In the genomic region with DNA sequence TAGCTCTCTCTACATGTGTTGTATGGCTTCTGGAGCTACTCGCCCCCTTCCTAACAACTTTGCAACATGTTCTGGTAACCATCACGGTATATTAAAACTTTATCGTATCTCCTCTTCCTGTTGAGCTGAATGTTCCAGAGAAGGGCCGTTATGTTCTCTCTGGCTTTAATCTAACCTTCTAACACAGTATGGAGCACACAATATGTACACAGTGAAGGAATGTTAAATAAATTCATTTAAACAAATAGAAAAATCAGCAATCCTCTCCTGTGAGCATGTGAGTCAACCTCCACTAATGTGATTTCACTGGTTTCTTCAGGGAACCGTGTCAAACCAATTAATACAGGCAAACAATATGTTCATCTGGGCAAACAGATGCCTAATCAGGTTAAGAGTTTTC, we compare ENCODE assay signal across 20 cellular contexts.
"Had no signal": no experiment of that assay in that cellular context is flagged by ENCODE, and none has a peak within 500 bp of the region (broad histone marks: within the 10 kb centered on the region; RNA-seq: fewer than 3 reads in every experiment).

No MANE protein-coding gene starts in this region.

- H3K9me3 Mint-ChIP-seq: dendritic cell treated with granulocyte-macrophage colony-stimulating factor and Interleukin-4, amounts not matched to agents 40 ng/mL and 50 ng/mL, for 4 days; effector memory CD8-positive, alpha-beta T cell; memory B cell; nephron; stimulated activated effector memory CD8-positive, alpha-beta T cell treated with anti-CD3 and anti-CD28 coated beads, Interleukin-12 subunit alpha, Interleukin-12 subunit beta, amount 100 ng/mL, for 72 hours had no signal

- H3K4me3 Mint-ChIP-seq: dendritic cell treated with granulocyte-macrophage colony-stimulating factor and Interleukin-4, amounts not matched to agents 40 ng/mL and 50 ng/mL, for 4 days; memory B cell; nephron; stimulated activated effector memory CD8-positive, alpha-beta T cell treated with anti-CD3 and anti-CD28 coated beads, Interleukin-12 subunit alpha, Interleukin-12 subunit beta, amount 100 ng/mL, for 72 hours had no signal

- H3K9me3 ChIP-seq: gastrocnemius medialis, heart right ventricle, left ventricle myocardium inferior, transverse colon had no signal

- H3K27ac Mint-ChIP-seq: dendritic cell treated with granulocyte-macrophage colony-stimulating factor and Interleukin-4, amounts not matched to agents 40 ng/mL and 50 ng/mL, for 4 days; memory B cell; nephron; progenitor cell of endocrine pancreas; stimulated activated effector memory CD8-positive, alpha-beta T cell treated with anti-CD3 and anti-CD28 coated beads, Interleukin-12 subunit alpha, Interleukin-12 subunit beta, amount 100 ng/mL, for 72 hours had no signal

- H3K27ac ChIP-seq: epithelial cell of prostate, gastrocnemius medialis, heart right ventricle, left ventricle myocardium inferior, transverse colon, VCaP had no signal

- H3K27me3 Mint-ChIP-seq: effector memory CD8-positive, alpha-beta T cell had no signal

- H3K4me1 Mint-ChIP-seq: memory B cell, nephron had no signal

- H3K27me3 ChIP-seq: gastrocnemius medialis, transverse colon had no signal

- H3K36me3 Mint-ChIP-seq: memory B cell had no signal

- DNase-seq: activated CD4-positive, alpha-beta T cell treated with anti-CD3 and anti-CD28 coated beads for 4 hours; activated CD8-positive, alpha-beta memory T cell treated with anti-CD3 and anti-CD28 coated beads, Interleukin-2, amount 50 U/mL, for 48 hours; activated gamma-delta T cell treated with Interleukin-2 at 50 U/mL for 16 hours; cerebellar nuclear complex; effector memory CD8-positive, alpha-beta T cell; gastrocnemius medialis; heart right ventricle; left ventricle myocardium inferior; occipital lobe; right cardiac atrium; SIG-M5; substantia nigra; transverse colon had no signal

- H3K4me3 ChIP-seq: gastrocnemius medialis, heart right ventricle, left ventricle myocardium inferior, transverse colon had no signal

- H3K36me3 ChIP-seq: gastrocnemius medialis, heart right ventricle, left ventricle myocardium inferior, transverse colon had no signal

- ATAC-seq: effector memory CD8-positive, alpha-beta T cell; gastrocnemius medialis; heart right ventricle; right cardiac atrium; stimulated activated effector memory CD8-positive, alpha-beta T cell treated with anti-CD3 and anti-CD28 coated beads, Interleukin-12 subunit alpha, Interleukin-12 subunit beta, amount 100 ng/mL, for 72 hours had no signal

- H3K4me1 ChIP-seq: gastrocnemius medialis, heart right ventricle, left ventricle myocardium inferior, transverse colon had no signal
